ENCODE assay signal across 7 cellular contexts in genomic region chr2:75459565-75460271, GRCh38.
DNase-seq lines count a peak whose midpoint lies in the region; FAIRE-seq and TF ChIP-seq lines count a peak whose summit lies in the region.
"Not testable (repeated sequence)": the region's sequence is repeated elsewhere in the genome, so short reads cannot be mapped to it uniquely, and the experiment has no call there.

No MANE protein-coding gene starts in this region.

- in situ Hi-C loops in GM23248 (cut with MboI): not testable (repeated sequence)

- CTCF ChIA-PET in H1 (lab: Charles Lee; ENCODE audit: partially characterized antibody): interaction anchor here (0.8 to 2.6 kb wide), 5 partner anchors 18 to 385 kb away, joined by 3 to 5 read pairs (median 3); no protein-coding TSS in a partner anchor

- H3K27ac Mint-ChIP-seq in nephron: peak overlapping the region in 2 of 3 experiments; percentile 13 to 17

- H3K4ac ChIP-seq in H1 (replicated peaks; ENCODE audit: insufficient read length, low read depth, low read length): not testable (repeated sequence)

- TF ChIP-seq CTCF in AG09319 (IDR thresholded peaks at IDR 0.05; ENCODE audit: low read depth, low read length); H1 (IDR thresholded peaks at IDR 0.05; ENCODE audit: control extremely low read depth in 1 of 3, insufficient read depth in 1 of 3, low read depth in 1 of 3, low read length in 3 of 3); fibroblast of villous mesenchyme (IDR thresholded peaks at IDR 0.05; ENCODE audit: insufficient read depth, low read depth, low read length); nephron (IDR thresholded peaks at IDR 0.05; ENCODE audit: unreplicated experiment in 3 of 3): not testable (repeated sequence)

- H3K14ac ChIP-seq in H1 (ENCODE audit: insufficient read length): not testable (repeated sequence)

- not testable (repeated sequence) for H2BK15ac ChIP-seq in H1 (ENCODE audit: low read length)

- not testable (repeated sequence) for H3K9me2 ChIP-seq in GM23248 (ENCODE audit: insufficient read depth)

- H3K27me3 Mint-ChIP-seq in nephron (ENCODE audit: low read depth): not testable (repeated sequence)

- POLR2A ChIA-PET in H1 (lab: Charles Lee; ENCODE audit: partially characterized antibody): not testable (repeated sequence)

- not testable (repeated sequence) for H4K5ac ChIP-seq in H1 (ENCODE audit: insufficient read length, low read depth, low read length)

- not testable (repeated sequence) for H4K20me1 ChIP-seq in GM23248 (ENCODE audit: insufficient read depth); H1 (replicated peaks in 1 of 2; ENCODE audit: control insufficient read depth in 1 of 2, insufficient read depth in 2 of 2, low read length in 2 of 2)

- H2BK5ac ChIP-seq in H1 (ENCODE audit: low read depth, low read length): not testable (repeated sequence)

- not testable (repeated sequence) for TF ChIP-seq POLR2A in H1 (IDR thresholded peaks at IDR 0.05; ENCODE audit: control extremely low read depth in 1 of 2, low read depth in 2 of 2, low read length in 2 of 2)

- not testable (repeated sequence) for H3K9ac ChIP-seq in GM23248; H1 (replicated peaks in 1 of 4; ENCODE audit: extremely low read depth in 1 of 4, low read depth in 3 of 4, low read length in 3 of 4)

- TF ChIP-seq EP300 in H1 (IDR thresholded peaks at IDR 0.05; ENCODE audit: borderline replicate concordance in 1 of 2, low read depth in 2 of 2, low read length in 2 of 2): not testable (repeated sequence)

- H3K79me2 ChIP-seq in GM23248 (ENCODE audit: insufficient read depth); H1 (ENCODE audit: control insufficient read depth in 1 of 2, insufficient read depth in 2 of 2, low read length in 2 of 2): not testable (repeated sequence)

- WGBS in GM23248 (ENCODE audit: low coverage in 1 of 2, low lambda C conversion rate in 2 of 2, missing lambda C conversion rate in 2 of 2), 2 experiments: 74% methylated on average over 14 of the region's 14 CpGs
- WGBS in H1 (ENCODE audit: extremely low coverage in 1 of 2, insufficient coverage in 1 of 2, insufficient read length in 1 of 2, insufficient replicate concordance in 2 of 2, low coverage in 1 of 2, low lambda C conversion rate in 2 of 2, missing lambda C conversion rate in 1 of 2), 2 experiments: 93% methylated on average over 13 of the region's 14 CpGs; no CpG with 5 or more reads in 1 of the 2 experiments

- H3K4me3 Mint-ChIP-seq in nephron: not testable (repeated sequence)

- not testable (repeated sequence) for H3K18ac ChIP-seq in H1 (ENCODE audit: extremely low read depth, low read length)

- not testable (repeated sequence) for H4K91ac ChIP-seq in H1 (replicated peaks; ENCODE audit: insufficient read length, low read length)

- DNase-seq in AG09319 (ENCODE audit: extremely low read depth, low read depth): peak; percentile 44
- DNase-seq in GM23248: peak; percentile 78
- DNase-seq in M059J (ENCODE audit: low read depth): peak; percentile 92
- peak; percentile 31 for DNase-seq in amniotic epithelial cell (ENCODE audit: low read depth)
- not testable (repeated sequence) for DNase-seq in H1 (ENCODE audit: low read depth in 1 of 2, low spot score in 2 of 2)
- peak; percentile 83 for DNase-seq in fibroblast of villous mesenchyme (ENCODE audit: low read depth)

- H3K27me3 ChIP-seq in GM23248 (replicated peaks; ENCODE audit: insufficient read depth); H1 (replicated peaks in 1 of 4; ENCODE audit: control insufficient read depth in 3 of 4, extremely low read depth in 1 of 4, insufficient read depth in 3 of 4, low read length in 3 of 4): not testable (repeated sequence)

- H4K8ac ChIP-seq in H1 (ENCODE audit: extremely low read depth, insufficient read depth, low read length): not testable (repeated sequence)

- not testable (repeated sequence) for FAIRE-seq in H1 (lab: Jason Lieb, UNC)

- not testable (repeated sequence) for H3K9me3 Mint-ChIP-seq in nephron

- not testable (repeated sequence) for TF ChIP-seq RAD21 in H1 (IDR thresholded peaks at IDR 0.05 in 1 of 2, conservative IDR thresholded peaks at IDR 0.05 in 1 of 2; ENCODE audit: low read depth in 2 of 2, low read length in 2 of 2)

- not testable (repeated sequence) for H3F3A ChIP-seq in GM23248 (ENCODE audit: insufficient read depth)

- H3K4me2 ChIP-seq in GM23248 (ENCODE audit: unreplicated experiment); H1 (ENCODE audit: insufficient read depth in 1 of 2, low read depth in 2 of 2, low read length in 2 of 2): not testable (repeated sequence)

- H3K56ac ChIP-seq in H1 (replicated peaks; ENCODE audit: insufficient read length, low read depth, low read length): not testable (repeated sequence)

- not testable (repeated sequence) for H2BK20ac ChIP-seq in H1 (ENCODE audit: low read length)

- H3K36me3 ChIP-seq in GM23248 (ENCODE audit: low read depth); H1 (ENCODE audit: control insufficient read depth in 2 of 4, insufficient read depth in 4 of 4, low read length in 3 of 4): not testable (repeated sequence)

- H2AFZ ChIP-seq in GM23248; H1 (ENCODE audit: low read length): not testable (repeated sequence)

- not testable (repeated sequence) for H3K79me1 ChIP-seq in H1 (ENCODE audit: low read depth, low read length)

- H2BK12ac ChIP-seq in H1 (ENCODE audit: low read depth, low read length): not testable (repeated sequence)

- H3K4me1 Mint-ChIP-seq in nephron: peaks cover 14% of the 10 kb centered on the region

- H2AK5ac ChIP-seq in H1 (ENCODE audit: low read depth, low read length): not testable (repeated sequence)

- H3K23ac ChIP-seq in H1 (ENCODE audit: insufficient read length): not testable (repeated sequence)

- not testable (repeated sequence) for H2BK120ac ChIP-seq in H1 (replicated peaks; ENCODE audit: low read depth, low read length)

- not testable (repeated sequence) for H3K4me3 ChIP-seq in GM23248; H1 (ENCODE audit: extremely low read depth in 1 of 4, insufficient read depth in 2 of 4, low read depth in 3 of 4, low read length in 4 of 4); fibroblast of villous mesenchyme (ENCODE audit: low read depth, low read length)

- not testable (repeated sequence) for H3K4me1 ChIP-seq in GM23248 (ENCODE audit: insufficient read depth); H1 (replicated peaks in 1 of 4; ENCODE audit: control insufficient read depth in 3 of 4, insufficient read depth in 4 of 4, low read length in 3 of 4)

- H3K36me3 Mint-ChIP-seq in nephron (ENCODE audit: low read depth): not testable (repeated sequence)

- H3K23me2 ChIP-seq in H1 (ENCODE audit: low read depth, low read length): not testable (repeated sequence)

- not testable (repeated sequence) for H3K27ac ChIP-seq in GM23248; H1 (ENCODE audit: low read depth, low read length)

- not testable (repeated sequence) for H3K9me3 ChIP-seq in GM23248 (ENCODE audit: low read depth); H1 (ENCODE audit: insufficient read depth in 2 of 2, low read depth in 1 of 2, low read length in 1 of 2)

TF ChIP-seq in H1, 55 proteins besides CTCF, POLR2A, EP300 and RAD21:
- peak; percentile 84 for TF ChIP-seq MAFK (IDR thresholded peaks at IDR 0.05; ENCODE audit: low read depth, low read length)
